ENCODE assay signal across 10 cellular contexts in genomic region chr4:6727081-6727942, GRCh38. TPM values are rescaled to one million over a fixed set of nuclear protein-coding genes. Genes with fewer than 3 reads are reported as not detected.
DNase-seq lines count a peak whose midpoint lies in the region; ATAC-seq and TF ChIP-seq lines count a peak whose summit lies in the region.
"Had no signal": no experiment of that assay in that cellular context is flagged by ENCODE, and none has a peak within 500 bp of the region (broad histone marks: within the 10 kb centered on the region; RNA-seq: fewer than 3 reads in every experiment).

No MANE protein-coding gene starts in this region.

- WGBS in transverse colon (ENCODE audit: low coverage in 1 of 2), 2 donors = 67 to 74% methylated on average over 3 to 26 of the region's 31 CpGs

- in situ Hi-C loops in transverse colon (cut with MboI; ENCODE audit: low pct_ligation_motif_present in 1 of 4, low pct_unique_long_range_greater_than_20kb in 1 of 4, low sequenced_read_pairs in 3 of 4) = loop anchor here in 2 of 4 donors (10.0 to 25.0 kb wide), 3 partner anchors 157 to 347 kb away; partner anchors contain the start of gene GRPEL1 (in 1 of the 2)

- H3K36me3 ChIP-seq in transverse colon = no peaks in the 10 kb centered on the region

- H3K27me3 ChIP-seq in transverse colon = no peaks in the 10 kb centered on the region

- H3K4me3 ChIP-seq in transverse colon = no peak overlapping the region

- no peak for DNase-seq in left cardiac atrium
- DNase-seq in Right ventricle myocardium inferior (ENCODE audit: missing footprints) = no peak
- peak; percentile 89 for DNase-seq in epidermal melanocyte (ENCODE audit: insufficient read length, low spot score)
- DNase-seq in transverse colon = no peak
- DNase-seq in SKM-1 treated with dmso at 0.1 percent for 144 hours (lab: John Stamatoyannopoulos, UW; ENCODE audit: unreplicated experiment) = no peak
- no peak for DNase-seq in NCI-H524 treated with DMSO at 0.1 percent for 48 hours (lab: John Stamatoyannopoulos, UW)

- peaks cover 4% of the 10 kb centered on the region for H3K27me3 Mint-ChIP-seq in nephron (ENCODE audit: low read depth)

- intact Hi-C loops in left cardiac atrium (cut with DNase I) = loop anchor here in 1 of 2 donors (10.0 kb wide), 1 partner anchor 347 kb away; no protein-coding TSS in a partner anchor
- intact Hi-C loops in Right ventricle myocardium inferior (cut with DNase I) = no loop called here
- intact Hi-C loops in transverse colon (cut with DNase I; ENCODE audit: low total_unique reads) = no loop called here

- H3K4me3 Mint-ChIP-seq in nephron = peak overlapping the region in 2 of 3 experiments; percentile 34 to 37
- H3K4me3 Mint-ChIP-seq: B cell had no signal

- no peak for TF ChIP-seq EP300 in transverse colon (IDR thresholded peaks at IDR 0.05; ENCODE audit: low read depth)

- H3K4me1 ChIP-seq in transverse colon = peaks cover 0 to 8% (median 1%) of the 10 kb centered on the region in 4 donors

- H3K4me1 Mint-ChIP-seq in nephron = peaks cover 15% of the 10 kb centered on the region
- H3K4me1 Mint-ChIP-seq: B cell had no signal

- H3K27ac ChIP-seq in transverse colon = peak overlapping the region in 1 of 4 donors; percentile 13
- H3K27ac ChIP-seq: KMS-11 had no signal

- no peaks in the 10 kb centered on the region for H3K9me3 Mint-ChIP-seq in nephron

- H3K36me3 Mint-ChIP-seq in nephron (ENCODE audit: low read depth) = no peaks in the 10 kb centered on the region

- peak; percentile 47 to 53 for ATAC-seq in left cardiac atrium
- ATAC-seq in Right ventricle myocardium inferior = no peak
- no peak for ATAC-seq in HG02588 (IDR thresholded peaks at IDR 0.05; ENCODE audit: unreplicated experiment)

- no peaks in the 10 kb centered on the region for H3K9me3 ChIP-seq in transverse colon

- no peak for TF ChIP-seq CTCF in nephron (IDR thresholded peaks at IDR 0.05; ENCODE audit: unreplicated experiment in 3 of 3)
- no peak for TF ChIP-seq CTCF in transverse colon (IDR thresholded peaks at IDR 0.05)

- H3K27ac Mint-ChIP-seq in nephron = peak overlapping the region; percentile 65 to 80 (median 71)
- H3K27ac Mint-ChIP-seq: B cell had no signal

- TF ChIP-seq POLR2A in transverse colon (IDR thresholded peaks at IDR 0.05) = no peak

RNA-seq across cellular contexts. Expression of gene BLOC1S4, which starts 11.3 kb away (rescaled TPM):
- total RNA-seq in left cardiac atrium (10 to 100 TPM in 1 of 2 donors, 1 to 10 TPM in 1; 7.4 to 10.6 TPM), Right ventricle myocardium inferior (6.0 TPM), transverse colon (10 to 100 TPM in 3 of 4 donors, under 1 TPM in 1; 1.00 to 18.8 (median 12.4) TPM)

RNA-seq across cellular contexts. Expression of gene MRFAP1L1, which starts 17.6 kb away (rescaled TPM):
- total RNA-seq in left cardiac atrium (10 to 100 TPM; 45.9 to 52.9 TPM), Right ventricle myocardium inferior (41.7 TPM), transverse colon (10 to 100 TPM; 18.3 to 51.0 (median 30.3) TPM)

RNA-seq across cellular contexts. Expression of gene S100P, which starts 33.6 kb away (rescaled TPM):
- total RNA-seq in left cardiac atrium = 1 to 10 TPM in 1 of 2 donors, under 1 TPM in 1; 0.38 to 1.9 TPM
- not detected for total RNA-seq in Right ventricle myocardium inferior
- total RNA-seq in transverse colon = 1 to 10 TPM in 2 of 4 donors, not detected in 2; 7.5 to 7.8 TPM
- total RNA-seq: B cell had no signal

RNA-seq across cellular contexts. Expression of gene KIAA0232, which starts 55.2 kb away (rescaled TPM):
- total RNA-seq in left cardiac atrium = 10 to 100 TPM; 52.9 to 59.2 TPM
- total RNA-seq in Right ventricle myocardium inferior = 72.1 TPM
- 10 to 100 TPM; 17.9 to 83.4 (median 43.0) TPM for total RNA-seq in transverse colon

Comparison
In these comparisons a context has a peak if more than half of its experiments do, and no peak if none do; other contexts are left out.
1. ATAC-seq: peak in left cardiac atrium (2 of 2); none in Right ventricle myocardium inferior (single experiment) and HG02588 (single experiment).